10 cellular contexts compared by ENCODE assay signal in genomic region chr9:14031015-14031414, GRCh38.
A peak's percentile ranks its signal among the peaks of the same experiment; 100 is the strongest.
DNase-seq lines count a peak whose midpoint lies in the region; ATAC-seq and TF ChIP-seq lines count a peak whose summit lies in the region.
"Had no signal": no experiment of that assay in that cellular context is flagged by ENCODE, and none has a peak within 500 bp of the region (broad histone marks: within the 10 kb centered on the region; RNA-seq: fewer than 3 reads in every experiment).

No MANE protein-coding gene starts in this region.

- peaks cover 3% of the 10 kb centered on the region for H3K4me1 Mint-ChIP-seq in progenitor cell of endocrine pancreas (ENCODE audit: low read depth)
- no peaks in the 10 kb centered on the region for H3K4me1 Mint-ChIP-seq in natural killer cell
- H3K4me1 Mint-ChIP-seq: CD14-positive monocyte had no signal

- peak; percentile 54 to 79 (median 72) for ATAC-seq in psoas muscle
- ATAC-seq in HG03175 (IDR thresholded peaks at IDR 0.05; ENCODE audit: unreplicated experiment) = no peak
- ATAC-seq in natural killer cell = no peak

- no peaks in the 10 kb centered on the region for H3K36me3 Mint-ChIP-seq in progenitor cell of endocrine pancreas (ENCODE audit: insufficient read depth)
- no peaks in the 10 kb centered on the region for H3K36me3 Mint-ChIP-seq in natural killer cell
- H3K36me3 Mint-ChIP-seq: CD14-positive monocyte had no signal

- intact Hi-C loops in psoas muscle (cut with DNase I) (loop anchor here in 1 of 2 donors (10.0 kb wide), 1 partner anchor 284 kb away; the partner anchor contains the start of gene NFIB), natural killer cell (cut with micrococcal nuclease) (no loop called here)

- DNase-seq in ELF-1 (ENCODE audit: low read depth, low spot score) = peak; percentile 19
- DNase-seq in astrocyte of the hippocampus (ENCODE audit: low read depth, low spot score) = peak; percentile 66
- DNase-seq in right atrium auricular region (ENCODE audit: low spot score) = no peak
- DNase-seq in psoas muscle = peak in 1 of 2 donors; percentile 57
- no peak for DNase-seq in progenitor cell of endocrine pancreas (ENCODE audit: low spot score, unreplicated experiment)
- no peak for DNase-seq in AG08396 (ENCODE audit: low spot score)
- no peak for DNase-seq in natural killer cell
- DNase-seq: effector CD4-positive, alpha-beta T cell had no signal

- H3K4me1 ChIP-seq in right atrium auricular region (peaks cover 0 to 45% of the 10 kb centered on the region in 2 donors), psoas muscle (peaks cover 37% of the 10 kb centered on the region)

- H3K27me3 Mint-ChIP-seq in progenitor cell of endocrine pancreas (peaks cover 7% of the 10 kb centered on the region), natural killer cell (ENCODE audit: low read depth in 2 of 2) (no peaks in the 10 kb centered on the region)

- 10 to 13% (median 11%) methylated on average over 8 of the region's 8 CpGs for WGBS in psoas muscle, 3 donors

- peak in 1 of 2 donors; percentile 15 for TF ChIP-seq CTCF in right atrium auricular region (IDR thresholded peaks at IDR 0.05)
- no peak for TF ChIP-seq CTCF in psoas muscle (IDR thresholded peaks at IDR 0.05)
- no peak for TF ChIP-seq CTCF in progenitor cell of endocrine pancreas (IDR thresholded peaks at IDR 0.05; ENCODE audit: unreplicated experiment)
- TF ChIP-seq CTCF in natural killer cell (IDR thresholded peaks at IDR 0.05) = no peak

- H3K4me3 ChIP-seq in right atrium auricular region (peak overlapping the region; percentile 5 to 25), psoas muscle (peak overlapping the region; percentile 55)

- H3K27ac ChIP-seq in right atrium auricular region (peak overlapping the region; percentile 74 to 91), psoas muscle (peak overlapping the region; percentile 85)

- H3K9me3 Mint-ChIP-seq in progenitor cell of endocrine pancreas (ENCODE audit: low read depth) (no peaks in the 10 kb centered on the region), natural killer cell (peaks cover 6 to 7% of the 10 kb centered on the region in 2 donors)

- H3K4me3 Mint-ChIP-seq in progenitor cell of endocrine pancreas (ENCODE audit: low read depth) (no peak overlapping the region), natural killer cell (no peak overlapping the region)
- H3K4me3 Mint-ChIP-seq: CD14-positive monocyte had no signal

- H3K36me3 ChIP-seq in right atrium auricular region (no peaks in the 10 kb centered on the region), psoas muscle (ENCODE audit: insufficient read depth in 1 of 2, low read depth in 1 of 2) (no peaks in the 10 kb centered on the region)

- H3K27me3 ChIP-seq in right atrium auricular region (no peaks in the 10 kb centered on the region), psoas muscle (ENCODE audit: insufficient read depth in 3 of 3, low read length in 2 of 3) (no peaks in the 10 kb centered on the region)

- H3K9me3 ChIP-seq in right atrium auricular region (no peaks in the 10 kb centered on the region), psoas muscle (no peaks in the 10 kb centered on the region)

- H3K27ac Mint-ChIP-seq in progenitor cell of endocrine pancreas = no peak overlapping the region
- H3K27ac Mint-ChIP-seq in natural killer cell = no peak overlapping the region
- H3K27ac Mint-ChIP-seq: CD14-positive monocyte had no signal

Comparison
In these comparisons a context has a peak if more than half of its experiments do, and no peak if none do; other contexts are left out.
1. DNase-seq: peak in ELF-1 (single experiment) and astrocyte of the hippocampus (single experiment); none in right atrium auricular region (single experiment), progenitor cell of endocrine pancreas (single experiment), AG08396 (single experiment) and natural killer cell (single experiment).
2. ATAC-seq: peak in psoas muscle (4 of 4); none in HG03175 (single experiment) and natural killer cell (0 of 3).